ENCODE assay signal across 1 cellular context in the genomic region with DNA sequence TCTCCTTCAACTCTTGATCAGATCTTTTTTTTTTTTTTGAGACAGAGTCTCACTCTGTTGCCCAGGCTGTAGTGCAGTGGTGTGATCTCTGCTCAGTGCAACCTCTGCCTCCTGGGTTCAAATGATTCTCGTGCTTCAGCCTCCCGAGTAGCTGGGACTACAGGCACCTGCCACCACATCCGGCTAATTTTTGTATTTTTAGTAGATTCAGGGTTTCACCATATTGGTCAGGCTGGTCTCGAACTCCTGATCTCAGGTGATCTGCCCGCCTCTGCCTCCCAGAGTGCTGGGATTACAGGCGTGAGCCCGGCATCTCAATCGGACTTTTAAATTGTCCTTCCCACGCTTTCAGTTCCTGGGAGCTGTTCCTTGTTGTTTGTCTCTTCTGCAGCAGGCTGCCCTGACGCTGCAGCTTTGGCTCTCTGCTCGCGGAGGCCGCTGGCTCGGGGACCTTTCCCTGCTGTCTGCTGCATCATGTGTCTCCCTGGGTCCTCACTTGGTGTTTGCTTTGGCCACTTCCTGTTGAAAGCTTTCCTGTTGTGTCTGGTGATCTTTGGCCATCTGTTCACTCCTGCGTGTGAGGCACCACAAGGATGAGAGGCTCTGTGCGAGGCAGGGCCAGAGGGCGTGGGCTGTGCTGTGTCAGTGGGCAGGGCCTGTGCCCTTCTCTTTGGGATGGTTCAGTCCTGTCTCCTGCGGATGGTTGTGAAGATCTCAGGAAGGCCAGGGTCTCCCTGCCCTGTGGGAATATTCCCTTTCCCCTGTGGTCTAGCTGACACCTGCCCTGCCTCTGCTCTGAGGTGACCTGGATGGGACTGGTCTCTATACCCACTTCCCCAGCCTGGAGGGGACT.
TF ChIP-seq lines count a peak whose summit lies in the region.

No MANE protein-coding gene starts in this region.

TF ChIP-seq in HepG2, 621 proteins besides CTCF, POLR2A, EP300 and RAD21 (continued from another document and continues in another):
- TF ChIP-seq KIAA2018 (CRISPR knock-in tag; IDR thresholded peaks at IDR 0.05; ENCODE audit: borderline replicate concordance) (no peak), ZNF687 (CRISPR knock-in tag; IDR thresholded peaks at IDR 0.05) (peak; percentile 100), ZNF207 (IDR thresholded peaks at IDR 0.05; ENCODE audit: borderline replicate concordance) (no peak), SNAPC2 (CRISPR knock-in tag; IDR thresholded peaks at IDR 0.05) (peak; percentile 88; the same call in 1 of the 2 replicates), WIZ (CRISPR knock-in tag; IDR thresholded peaks at IDR 0.05) (0 out of 2 replicates have a peak, but pooled peaks have one; percentile 86), ZNF20 (CRISPR knock-in tag; IDR thresholded peaks at IDR 0.05) (no peak), NPAS2 (CRISPR knock-in tag; IDR thresholded peaks at IDR 0.05; ENCODE audit: borderline replicate concordance) (no peak), E2F2 (CRISPR knock-in tag; IDR thresholded peaks at IDR 0.05; ENCODE audit: borderline replicate concordance) (no peak), ZNF713 (CRISPR knock-in tag; IDR thresholded peaks at IDR 0.05) (0 out of 2 replicates have a peak, but pooled peaks have one; percentile 35), HBP1 (CRISPR knock-in tag; IDR thresholded peaks at IDR 0.05; ENCODE audit: low read depth) (peak; percentile 87; the same call in 1 of the 2 replicates), ZNF574 (CRISPR knock-in tag; IDR thresholded peaks at IDR 0.05) (peak; percentile 78), MATR3 (CRISPR knock-in tag; IDR thresholded peaks at IDR 0.05) (no peak), HCFC1 (IDR thresholded peaks at IDR 0.05; ENCODE audit: low read depth, low read length) (no peak), REPIN1 (CRISPR knock-in tag; IDR thresholded peaks at IDR 0.05; ENCODE audit: borderline replicate concordance, low read depth) (peak; percentile 87), ZNF484 (CRISPR knock-in tag; IDR thresholded peaks at IDR 0.05; ENCODE audit: borderline replicate concordance, low read depth) (no peak), CEBPB (IDR thresholded peaks at IDR 0.05; ENCODE audit: borderline replicate concordance, low read depth, low read length) (no peak), KAT8 (CRISPR knock-in tag; IDR thresholded peaks at IDR 0.05) (peak; percentile 82), ZSCAN30 (CRISPR knock-in tag; IDR thresholded peaks at IDR 0.05) (no peak), HNRNPL (IDR thresholded peaks at IDR 0.05; ENCODE audit: low read depth, low read length) (peak; percentile 63; the same call in 1 of the 2 replicates), KLF11 (CRISPR knock-in tag; IDR thresholded peaks at IDR 0.05) (peak; percentile 75; the same call in 1 of the 2 replicates), TEAD2 (CRISPR knock-in tag; IDR thresholded peaks at IDR 0.05) (no peak), RFX5 (IDR thresholded peaks at IDR 0.05; ENCODE audit: low read depth, low read length) (peak; percentile 71)
- TF ChIP-seq, protein P1, sequence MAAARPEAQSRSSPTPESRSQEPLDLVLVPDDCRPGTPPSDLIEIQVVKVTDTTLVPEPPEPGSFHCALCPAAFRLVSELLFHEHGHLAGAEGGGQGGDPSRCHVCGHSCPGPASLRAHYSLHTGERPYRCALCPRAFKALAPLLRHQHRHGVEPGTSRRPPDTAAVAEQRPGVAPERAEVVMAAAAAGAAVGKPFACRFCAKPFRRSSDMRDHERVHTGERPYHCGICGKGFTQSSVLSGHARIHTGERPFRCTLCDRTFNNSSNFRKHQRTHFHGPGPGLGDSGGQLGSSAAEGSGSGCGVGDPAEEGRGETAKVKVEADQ (CRISPR knock-in tag; IDR thresholded peaks at IDR 0.05; ENCODE audit: borderline replicate concordance): peak; percentile 70; the same call in 1 of the 2 replicates
- TF ChIP-seq, protein P2, sequence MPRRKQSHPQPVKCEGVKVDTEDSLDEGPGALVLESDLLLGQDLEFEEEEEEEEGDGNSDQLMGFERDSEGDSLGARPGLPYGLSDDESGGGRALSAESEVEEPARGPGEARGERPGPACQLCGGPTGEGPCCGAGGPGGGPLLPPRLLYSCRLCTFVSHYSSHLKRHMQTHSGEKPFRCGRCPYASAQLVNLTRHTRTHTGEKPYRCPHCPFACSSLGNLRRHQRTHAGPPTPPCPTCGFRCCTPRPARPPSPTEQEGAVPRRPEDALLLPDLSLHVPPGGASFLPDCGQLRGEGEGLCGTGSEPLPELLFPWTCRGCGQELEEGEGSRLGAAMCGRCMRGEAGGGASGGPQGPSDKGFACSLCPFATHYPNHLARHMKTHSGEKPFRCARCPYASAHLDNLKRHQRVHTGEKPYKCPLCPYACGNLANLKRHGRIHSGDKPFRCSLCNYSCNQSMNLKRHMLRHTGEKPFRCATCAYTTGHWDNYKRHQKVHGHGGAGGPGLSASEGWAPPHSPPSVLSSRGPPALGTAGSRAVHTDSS (CRISPR knock-in tag; conservative IDR thresholded peaks at IDR 0.05): no peak
